ENCODE assay signal across 27 cellular contexts in the genomic region with DNA sequence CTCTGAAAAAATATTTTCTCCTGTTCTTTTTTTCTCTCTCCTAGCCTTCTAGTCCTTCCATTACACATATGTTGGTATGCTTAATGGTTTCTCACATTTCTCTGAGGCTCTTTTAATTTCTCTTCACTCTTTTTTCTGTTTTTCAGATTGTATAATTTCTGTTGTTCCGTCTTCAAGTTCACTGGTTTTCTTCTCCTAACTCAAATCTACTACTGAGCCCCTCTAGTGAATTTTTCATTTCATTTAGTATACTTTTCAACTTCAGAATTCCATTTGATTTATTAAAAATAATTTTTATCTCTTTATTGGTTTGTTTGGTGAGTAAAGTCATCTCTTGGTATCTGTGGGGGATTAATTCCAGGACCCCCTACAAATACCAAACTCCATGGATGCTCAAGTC.
"Had no signal": no experiment of that assay in that cellular context is flagged by ENCODE, and none has a peak within 500 bp of the region (broad histone marks: within the 10 kb centered on the region; RNA-seq: fewer than 3 reads in every experiment).

No MANE protein-coding gene starts in this region.

- ATAC-seq: effector memory CD8-positive, alpha-beta T cell; gastroesophageal sphincter; naive thymus-derived CD4-positive, alpha-beta T cell; psoas muscle; sciatic nerve; stimulated activated memory B cell treated with anti-CD40 and anti-IgM and Interleukin-4, amounts not matched to agents 10 μg/mL and 1 μg/mL and 100 μg/mL, for 72 hours had no signal

- FAIRE-seq: colon, keratinocyte had no signal

- H3K4me1 Mint-ChIP-seq: nephron progenitor cell; stimulated activated memory B cell treated with anti-CD40 and anti-IgM and Interleukin-4, amounts not matched to agents 10 μg/mL and 1 μg/mL and 100 μg/mL, for 72 hours had no signal

- H3K27me3 Mint-ChIP-seq: dendritic cell treated with granulocyte-macrophage colony-stimulating factor and Interleukin-4, amounts not matched to agents 40 ng/mL and 50 ng/mL, for 4 days; effector memory CD8-positive, alpha-beta T cell; naive thymus-derived CD4-positive, alpha-beta T cell; stimulated activated memory B cell treated with anti-CD40 and anti-IgM and Interleukin-4, amounts not matched to agents 10 μg/mL and 1 μg/mL and 100 μg/mL, for 72 hours had no signal

- H3K27ac ChIP-seq: epithelial cell of prostate, esophagus muscularis mucosa, parathyroid adenoma, psoas muscle, spleen, stomach, thoracic aorta, transverse colon had no signal

- H3K79me2 ChIP-seq: parathyroid adenoma had no signal

- H3K4me1 ChIP-seq: parathyroid adenoma, psoas muscle, transverse colon had no signal

- H2AFZ ChIP-seq: parathyroid adenoma had no signal

- H3K27me3 ChIP-seq: esophagus muscularis mucosa, gastroesophageal sphincter, spleen, stomach, transverse colon had no signal

- DNase-seq: effector memory CD8-positive, alpha-beta T cell; glutamatergic neuron; immature natural killer cell; left ventricle myocardium superior; mesendoderm; naive thymus-derived CD4-positive, alpha-beta T cell; nephron progenitor cell; psoas muscle; retina; spleen; stimulated activated CD4-positive, alpha-beta T cell treated with anti-CD3 and anti-CD28 coated beads, Interleukin-15, amount 100 ng/mL, for 24 hours; stimulated activated CD4-positive, alpha-beta T cell treated with anti-CD3 and anti-CD28 coated beads, Interleukin-1b, Interleukin-23, amount 100 ng/mL, for 48 hours; stimulated activated CD4-positive, alpha-beta T cell treated with anti-CD3 and anti-CD28 coated beads, Interleukin-4, amount 100 ng/mL, for 24 hours; stomach; substantia nigra; transverse colon had no signal

- H3K4me3 ChIP-seq: esophagus muscularis mucosa, gastroesophageal sphincter, lung, psoas muscle, spleen, stomach, thoracic aorta, transverse colon had no signal

- H3K27ac Mint-ChIP-seq: dendritic cell treated with granulocyte-macrophage colony-stimulating factor and Interleukin-4, amounts not matched to agents 40 ng/mL and 50 ng/mL, for 4 days; effector memory CD8-positive, alpha-beta T cell; immature natural killer cell; naive thymus-derived CD4-positive, alpha-beta T cell; nephron progenitor cell; stimulated activated memory B cell treated with anti-CD40 and anti-IgM and Interleukin-4, amounts not matched to agents 10 μg/mL and 1 μg/mL and 100 μg/mL, for 72 hours had no signal

- H3K9ac ChIP-seq: parathyroid adenoma had no signal

- H3K4me3 Mint-ChIP-seq: dendritic cell treated with granulocyte-macrophage colony-stimulating factor and Interleukin-4, amounts not matched to agents 40 ng/mL and 50 ng/mL, for 4 days; effector memory CD8-positive, alpha-beta T cell; immature natural killer cell; naive thymus-derived CD4-positive, alpha-beta T cell; nephron progenitor cell; stimulated activated memory B cell treated with anti-CD40 and anti-IgM and Interleukin-4, amounts not matched to agents 10 μg/mL and 1 μg/mL and 100 μg/mL, for 72 hours had no signal
